ENCODE assay signal across 24 cellular contexts in the genomic region with DNA sequence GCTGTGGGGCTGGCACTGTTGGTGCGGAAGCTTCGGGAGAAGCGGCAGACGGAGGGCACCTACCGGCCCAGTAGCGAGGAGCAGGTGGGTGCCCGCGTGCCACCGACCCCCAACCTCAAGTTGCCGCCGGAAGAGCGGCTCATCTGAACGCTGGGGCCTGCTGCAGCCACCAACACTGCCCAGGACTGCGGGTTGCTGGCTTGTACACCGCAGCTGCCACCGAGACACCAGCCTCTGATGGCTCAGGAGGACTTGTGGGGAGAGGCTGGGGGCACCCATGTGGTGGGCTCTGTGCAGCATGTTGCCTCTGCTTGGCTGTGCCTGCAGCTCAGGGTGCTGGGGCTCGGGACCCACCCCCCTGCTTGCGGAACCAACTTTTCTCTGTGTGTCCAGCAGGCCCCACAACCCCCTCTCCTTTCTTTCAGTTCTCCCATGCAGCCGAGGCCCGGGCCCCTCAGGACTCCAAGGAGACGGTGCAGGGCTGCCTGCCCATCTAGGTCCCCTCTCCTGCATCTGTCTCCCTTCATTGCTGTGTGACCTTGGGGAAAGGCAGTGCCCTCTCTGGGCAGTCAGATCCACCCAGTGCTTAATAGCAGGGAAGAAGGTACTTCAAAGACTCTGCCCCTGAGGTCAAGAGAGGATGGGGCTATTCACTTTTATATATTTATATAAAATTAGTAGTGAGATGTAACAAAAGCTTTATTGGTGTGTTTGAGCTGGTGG. TPM values are rescaled to one million over a fixed set of nuclear protein-coding genes. Genes with fewer than 3 reads are reported as not detected.
"Had no signal": no experiment of that assay in that cellular context is flagged by ENCODE, and none has a peak within 500 bp of the region (broad histone marks: within the 10 kb centered on the region; RNA-seq: fewer than 3 reads in every experiment).

No MANE protein-coding gene starts in this region.

- H3K4me3 ChIP-seq: colonic mucosa, esophagus squamous epithelium, gastrocnemius medialis, pancreas, testis, uterus had no signal

- H3K27me3 Mint-ChIP-seq: natural killer cell treated with Interleukin-12 subunit alpha and Interleukin-12 subunit beta and Interleukin-15 and Interleukin-18, amount 100 ng/mL, for 72 hours had no signal

- H3K36me3 ChIP-seq: colonic mucosa, gastrocnemius medialis, uterus had no signal

- ATAC-seq: activated T-cell treated with anti-CD3 and anti-CD28 coated beads, Interleukin-2, amount 50 U/mL, for 4 hours; gastrocnemius medialis; pancreas; right cardiac atrium had no signal

- FAIRE-seq: bronchial epithelial cell, pancreas had no signal

- H3K4me1 ChIP-seq: colonic mucosa, gastrocnemius medialis, testis, uterus had no signal

- H3K27me3 ChIP-seq: colonic mucosa, pancreas, testis had no signal

- H3K36me3 Mint-ChIP-seq: natural killer cell treated with Interleukin-12 subunit alpha and Interleukin-12 subunit beta and Interleukin-15 and Interleukin-18, amount 100 ng/mL, for 72 hours had no signal

- H3K9me3 ChIP-seq: colonic mucosa, esophagus squamous epithelium, gastrocnemius medialis, neutrophil, pancreas, testis, uterus had no signal

- H3K4me3 Mint-ChIP-seq: activated T-cell treated with anti-CD3 and anti-CD28 coated beads, Interleukin-2, amount 50 U/mL, for 4 hours; natural killer cell treated with Interleukin-12 subunit alpha and Interleukin-12 subunit beta and Interleukin-15 and Interleukin-18, amount 100 ng/mL, for 72 hours had no signal

- H3K27ac ChIP-seq: colonic mucosa, esophagus squamous epithelium, gastrocnemius medialis, neutrophil, pancreas, testis, uterus had no signal

- DNase-seq: activated CD4-positive, alpha-beta T cell treated with anti-CD3 and anti-CD28 coated beads for 1 hour; activated CD4-positive, alpha-beta T cell treated with anti-CD3 and anti-CD28 coated beads, Interleukin-2, amount 50 U/mL, for 1 hour; activated CD8-positive, alpha-beta memory T cell treated with anti-CD3 and anti-CD28 coated beads, Interleukin-2, amount 50 U/mL, for 48 hours; activated naive CD4-positive, alpha-beta T cell; activated T-cell treated with anti-CD3 and anti-CD28 coated beads, Interleukin-2, amount 50 U/mL, for 4 hours; colonic mucosa; esophagus squamous epithelium; gastrocnemius medialis; hippocampal formation; midbrain; pancreas; right cardiac atrium; stimulated activated CD4-positive, alpha-beta T cell treated with anti-CD3 and anti-CD28 coated beads, Interleukin-1b, Interleukin-23, amount 100 ng/mL, for 48 hours; T-helper 9 cell; testis; trophoblast cell; uterus had no signal

- H3K27ac Mint-ChIP-seq: activated T-helper 2 cell treated with anti-CD3 and anti-CD28 coated beads, Interferon-gamma antibody, Interleukin-2, Interleukin-4, amounts not matched to agents 10 μg/mL and 5 μg/mL and 100 μg/mL, durations not matched to agents 14 hours and 24 hours and 36 hours; natural killer cell treated with Interleukin-12 subunit alpha and Interleukin-12 subunit beta and Interleukin-15 and Interleukin-18, amount 100 ng/mL, for 72 hours had no signal

- H3K9me3 Mint-ChIP-seq: activated T-cell treated with anti-CD3 and anti-CD28 coated beads, Interleukin-2, amount 50 U/mL, for 4 hours; activated T-helper 2 cell treated with anti-CD3 and anti-CD28 coated beads, Interferon-gamma antibody, Interleukin-2, Interleukin-4, amounts not matched to agents 10 μg/mL and 5 μg/mL and 100 μg/mL, durations not matched to agents 14 hours and 24 hours and 36 hours; natural killer cell treated with Interleukin-12 subunit alpha and Interleukin-12 subunit beta and Interleukin-15 and Interleukin-18, amount 100 ng/mL, for 72 hours had no signal

RNA-seq across cellular contexts. Expression of a gene that starts 2.6 kb away (rescaled TPM):
- total RNA-seq: natural killer cell treated with Interleukin-12 subunit alpha and Interleukin-12 subunit beta and Interleukin-15 and Interleukin-18, amount 100 ng/mL, for 72 hours; right cardiac atrium; skeletal muscle tissue; T-helper 1 cell treated with Interleukin-12 subunit alpha and Interleukin-12 subunit beta and Interleukin-4 antibody, amounts not matched to agents 30 ng/mL and 1 ng/mL, for 36 hours had no signal

RNA-seq across cellular contexts. Expression of a gene that starts 14.9 kb away (rescaled TPM):
- total RNA-seq: pulmonary artery endothelial cell, skeletal muscle tissue had no signal

RNA-seq across cellular contexts. Expression of a gene that starts 33.1 kb away (rescaled TPM):
- total RNA-seq: activated T-cell treated with anti-CD3 and anti-CD28 coated beads, Interleukin-2, amount 50 U/mL, for 4 hours; bronchial epithelial cell; natural killer cell treated with Interleukin-12 subunit alpha and Interleukin-12 subunit beta and Interleukin-15 and Interleukin-18, amount 100 ng/mL, for 72 hours had no signal

RNA-seq across cellular contexts. Expression of a gene that starts 35.4 kb away (rescaled TPM):
- total RNA-seq: bronchial epithelial cell, skeletal muscle tissue had no signal
